ENCODE assay signal across 22 cellular contexts in genomic region chr21:33327326-33327725, GRCh38. TPM values are rescaled to one million over a fixed set of nuclear protein-coding genes. Genes with fewer than 3 reads are reported as not detected.
A peak's percentile ranks its signal among the peaks of the same experiment; 100 is the strongest.
DNase-seq lines count a peak whose midpoint lies in the region; ATAC-seq and TF ChIP-seq lines count a peak whose summit lies in the region.
"Had no signal": no experiment of that assay in that cellular context is flagged by ENCODE, and none has a peak within 500 bp of the region (broad histone marks: within the 10 kb centered on the region; RNA-seq: fewer than 3 reads in every experiment).

No MANE protein-coding gene starts in this region.

- WGBS in SK-N-SH (ENCODE audit: low lambda C conversion rate), result 95% methylated on average over 3 of the region's 3 CpGs

- no peak overlapping the region for H3K9ac ChIP-seq in SK-N-SH
- H3K9ac ChIP-seq in KMS-11, result no peak overlapping the region
- H3K9ac ChIP-seq: GM23248 had no signal

- H3K27me3 ChIP-seq in SK-N-SH (ENCODE audit: insufficient read depth), result no peaks in the 10 kb centered on the region
- H3K27me3 ChIP-seq in KMS-11 (ENCODE audit: insufficient read depth, low read depth), result no peaks in the 10 kb centered on the region
- no peaks in the 10 kb centered on the region for H3K27me3 ChIP-seq in neutrophil
- H3K27me3 ChIP-seq: cardiac muscle cell, stomach, transverse colon had no signal

- no peak for TF ChIP-seq RAD21 in SK-N-SH (IDR thresholded peaks at IDR 0.05; ENCODE audit: low read length)

- TF ChIP-seq CTCF in SK-N-SH (IDR thresholded peaks at IDR 0.05) (no peak), KMS-11 (conservative IDR thresholded peaks at IDR 0.05; ENCODE audit: low read depth, low read length) (no peak), neutrophil (IDR thresholded peaks at IDR 0.05) (no peak)

- no peaks in the 10 kb centered on the region for H3K9me2 ChIP-seq in SK-N-SH

- H3K79me2 ChIP-seq in SK-N-SH (ENCODE audit: insufficient read depth) (peaks cover 61% of the 10 kb centered on the region), KMS-11 (ENCODE audit: insufficient read depth, low read depth) (peaks cover 63% of the 10 kb centered on the region)

- peaks cover 46% of the 10 kb centered on the region for H3K4me1 Mint-ChIP-seq in activated T-helper 1 cell treated with anti-CD3 and anti-CD28 coated beads, Interleukin-12 subunit alpha, Interleukin-12 subunit beta, Interleukin-2, Interleukin-4 antibody, amounts not matched to agents 30 ng/mL and 10 ng/mL and 1 ng/mL, durations not matched to agents 14 hours and 24 hours and 36 hours (ENCODE audit: low read depth)
- H3K4me1 Mint-ChIP-seq in activated T-helper 17 cell treated with anti-CD3 and anti-CD28 coated beads, Interleukin-2, amount 50 U/mL, for 72 hours, result peaks cover 30% of the 10 kb centered on the region

- intact Hi-C loops in activated T-helper 1 cell treated with anti-CD3 and anti-CD28 coated beads, Interleukin-12 subunit alpha, Interleukin-12 subunit beta, Interleukin-2, Interleukin-4 antibody, amounts not matched to agents 30 ng/mL and 10 ng/mL and 1 ng/mL, durations not matched to agents 14 hours and 24 hours and 36 hours (cut with micrococcal nuclease), result no loop called here

- POLR2A ChIA-PET in SK-N-SH (lab: Yijun Ruan, JAX), result no interaction called here

- peaks cover 3% of the 10 kb centered on the region for H3F3A ChIP-seq in SK-N-SH (replicated peaks; ENCODE audit: insufficient read depth)

- H3K27ac ChIP-seq in SK-N-SH (ENCODE audit: low read depth in 2 of 2, low read length in 1 of 2), result no peak overlapping the region
- no peak overlapping the region for H3K27ac ChIP-seq in KMS-11
- H3K27ac ChIP-seq in neutrophil, result peak overlapping the region; percentile 99
- H3K27ac ChIP-seq: 22Rv1, cardiac muscle cell, GM23248, lower lobe of right lung, stomach, transverse colon had no signal

- H3K4me1 ChIP-seq in SK-N-SH (ENCODE audit: control insufficient read depth in 1 of 2, insufficient read depth in 2 of 2, low read depth in 1 of 2, low read length in 1 of 2) (peaks cover 3 to 12% of the 10 kb centered on the region in 2 experiments; a peak in 1 of 4 replicates), KMS-11 (ENCODE audit: low read depth, poor library complexity, severe bottlenecking) (peaks cover 68% of the 10 kb centered on the region), neutrophil (ENCODE audit: control insufficient read depth in 1 of 2, insufficient read depth in 1 of 2, low read depth in 1 of 2, low read length in 1 of 2) (peaks cover 33 to 41% of the 10 kb centered on the region in 2 experiments)

- H3K36me3 ChIP-seq in SK-N-SH (replicated peaks in 1 of 2; ENCODE audit: control insufficient read depth in 1 of 2, insufficient read depth in 2 of 2, low read length in 1 of 2), result peaks cover 0 to 2% of the 10 kb centered on the region in 2 experiments
- no peaks in the 10 kb centered on the region for H3K36me3 ChIP-seq in KMS-11 (ENCODE audit: insufficient read depth)
- H3K36me3 ChIP-seq in neutrophil, result peaks cover 15% of the 10 kb centered on the region
- H3K36me3 ChIP-seq: cardiac muscle cell, transverse colon had no signal

- peaks cover 3% of the 10 kb centered on the region for H3K9me3 Mint-ChIP-seq in activated T-helper 1 cell treated with anti-CD3 and anti-CD28 coated beads, Interleukin-12 subunit alpha, Interleukin-12 subunit beta, Interleukin-2, Interleukin-4 antibody, amounts not matched to agents 30 ng/mL and 10 ng/mL and 1 ng/mL, durations not matched to agents 14 hours and 24 hours and 36 hours
- no peaks in the 10 kb centered on the region for H3K9me3 Mint-ChIP-seq in activated T-helper 17 cell treated with anti-CD3 and anti-CD28 coated beads, Interleukin-2, amount 50 U/mL, for 72 hours

- no peak for DNase-seq in SK-N-SH
- no peak for DNase-seq in activated T-helper 1 cell treated with anti-CD3 and anti-CD28 coated beads, Interleukin-12 subunit alpha, Interleukin-12 subunit beta, Interleukin-2, Interleukin-4 antibody, amounts not matched to agents 30 ng/mL and 10 ng/mL and 1 ng/mL, durations not matched to agents 14 hours and 24 hours and 36 hours (ENCODE audit: low spot score)
- DNase-seq in activated effector memory CD4-positive, alpha-beta T cell treated with Interleukin-2 at 50 U/mL for 16 hours, result no peak
- DNase-seq: activated CD4-positive, alpha-beta T cell treated with anti-CD3 and anti-CD28 coated beads for 4 hours; activated gamma-delta T cell; GM23248; lower lobe of right lung; NCI-H1417 treated with DMSO at 0.1 percent for 48 hours; NCI-H69; OCI-M1; SHP77 treated with DMSO at 0.1 percent for 48 hours; stomach; T-helper 1 cell; transverse colon had no signal

- H3K36me3 Mint-ChIP-seq in activated T-helper 1 cell treated with anti-CD3 and anti-CD28 coated beads, Interleukin-12 subunit alpha, Interleukin-12 subunit beta, Interleukin-2, Interleukin-4 antibody, amounts not matched to agents 30 ng/mL and 10 ng/mL and 1 ng/mL, durations not matched to agents 14 hours and 24 hours and 36 hours (ENCODE audit: low read depth), result peaks cover 8% of the 10 kb centered on the region
- peaks cover 21% of the 10 kb centered on the region for H3K36me3 Mint-ChIP-seq in activated T-helper 17 cell treated with anti-CD3 and anti-CD28 coated beads, Interleukin-2, amount 50 U/mL, for 72 hours (ENCODE audit: low read depth)

- no peak overlapping the region for H3K27ac Mint-ChIP-seq in activated T-helper 1 cell treated with anti-CD3 and anti-CD28 coated beads, Interleukin-12 subunit alpha, Interleukin-12 subunit beta, Interleukin-2, Interleukin-4 antibody, amounts not matched to agents 30 ng/mL and 10 ng/mL and 1 ng/mL, durations not matched to agents 14 hours and 24 hours and 36 hours
- no peak overlapping the region for H3K27ac Mint-ChIP-seq in activated T-helper 17 cell treated with anti-CD3 and anti-CD28 coated beads, Interleukin-2, amount 50 U/mL, for 72 hours
- H3K27ac Mint-ChIP-seq: dendritic cell treated with granulocyte-macrophage colony-stimulating factor and Interleukin-4, amounts not matched to agents 40 ng/mL and 50 ng/mL, for 4 days had no signal

- no peaks in the 10 kb centered on the region for H3K27me3 Mint-ChIP-seq in activated T-helper 1 cell treated with anti-CD3 and anti-CD28 coated beads, Interleukin-12 subunit alpha, Interleukin-12 subunit beta, Interleukin-2, Interleukin-4 antibody, amounts not matched to agents 30 ng/mL and 10 ng/mL and 1 ng/mL, durations not matched to agents 14 hours and 24 hours and 36 hours (ENCODE audit: insufficient read depth)
- no peaks in the 10 kb centered on the region for H3K27me3 Mint-ChIP-seq in activated T-helper 17 cell treated with anti-CD3 and anti-CD28 coated beads, Interleukin-2, amount 50 U/mL, for 72 hours
- H3K27me3 Mint-ChIP-seq: dendritic cell treated with granulocyte-macrophage colony-stimulating factor and Interleukin-4, amounts not matched to agents 40 ng/mL and 50 ng/mL, for 4 days had no signal

- TF ChIP-seq EP300 in SK-N-SH (IDR thresholded peaks at IDR 0.05; ENCODE audit: borderline replicate concordance in 1 of 2, low read depth in 1 of 2, low read length in 1 of 2), result no peak

- H3K4me3 ChIP-seq in SK-N-SH (ENCODE audit: low read depth in 2 of 2, low read length in 1 of 2) (no peak overlapping the region), KMS-11 (IDR thresholded peaks at IDR 0.05; ENCODE audit: insufficient read depth, low read depth, low read length) (no peak overlapping the region), neutrophil (ENCODE audit: low read depth in 1 of 2, low read length in 1 of 2) (peak overlapping the region in 1 of 2 experiments; percentile 97)
- H3K4me3 ChIP-seq: cardiac muscle cell, GM23248, transverse colon had no signal

- H2AFZ ChIP-seq in SK-N-SH (ENCODE audit: low read depth) (no peak overlapping the region), KMS-11 (ENCODE audit: low read depth) (no peak overlapping the region)
- H2AFZ ChIP-seq: GM23248 had no signal

- peak overlapping the region; percentile 12 for H3K4me3 Mint-ChIP-seq in activated T-helper 1 cell treated with anti-CD3 and anti-CD28 coated beads, Interleukin-12 subunit alpha, Interleukin-12 subunit beta, Interleukin-2, Interleukin-4 antibody, amounts not matched to agents 30 ng/mL and 10 ng/mL and 1 ng/mL, durations not matched to agents 14 hours and 24 hours and 36 hours
- H3K4me3 Mint-ChIP-seq in activated T-helper 17 cell treated with anti-CD3 and anti-CD28 coated beads, Interleukin-2, amount 50 U/mL, for 72 hours, result no peak overlapping the region
- H3K4me3 Mint-ChIP-seq: dendritic cell treated with granulocyte-macrophage colony-stimulating factor and Interleukin-4, amounts not matched to agents 40 ng/mL and 50 ng/mL, for 4 days had no signal

- H3K9me3 ChIP-seq in SK-N-SH (peaks cover 1% of the 10 kb centered on the region; the same call in 1 of the 2 replicates), neutrophil (no peaks in the 10 kb centered on the region)
- H3K9me3 ChIP-seq: lower lobe of right lung, transverse colon had no signal

- H3K4me2 ChIP-seq in SK-N-SH (peak overlapping the region; percentile 21; the same call in 1 of the 2 replicates), KMS-11 (peak overlapping the region; percentile 84; the same call in 1 of the 2 replicates)

- CTCF ChIA-PET in SK-N-SH (lab: Yijun Ruan, JAX), result interaction anchor here (1.0 to 2.1 kb wide), 2 partner anchors 12 to 34 kb away, joined by 5 to 9 read pairs; no protein-coding TSS in a partner anchor

- ATAC-seq in SK-N-SH treated with all-trans-retinoic acid at 6 μM for 48 hours, result no peak
- ATAC-seq in activated CD4-positive, CD25-positive, alpha-beta regulatory T cell treated with anti-CD3 and anti-CD28 coated beads, Interleukin-2, amount 50 U/mL, for 24 hours, result no peak
- no peak for ATAC-seq in activated T-helper 17 cell treated with anti-CD3 and anti-CD28 coated beads, Interleukin-2, amount 50 U/mL, for 72 hours (replicated peaks)
- ATAC-seq: lower lobe of right lung had no signal

- H4K20me1 ChIP-seq in SK-N-SH (ENCODE audit: insufficient read depth) (no peaks in the 10 kb centered on the region), KMS-11 (ENCODE audit: insufficient read depth) (no peaks in the 10 kb centered on the region)

RNA-seq across cellular contexts. Expression of gene IFNAR1, which starts 2.6 kb away (rescaled TPM):
- 7.9 and 12.2 TPM in 2 replicates for polyA plus RNA-seq in SK-N-SH (2012; rRNA removed)
- 14.6 and 17.7 TPM in 2 replicates for polyA plus RNA-seq in SK-N-SH (2012; cell fraction: cytosol; rRNA removed)
- 2.5 and 5.2 TPM in 2 replicates for polyA plus RNA-seq in SK-N-SH (2012; cell fraction: nucleus; rRNA removed)
- 20.4 and 20.7 TPM in 2 replicates for total RNA-seq in activated T-helper 1 cell treated with anti-CD3 and anti-CD28 coated beads, Interleukin-12 subunit alpha, Interleukin-12 subunit beta, Interleukin-2, Interleukin-4 antibody, amounts not matched to agents 30 ng/mL and 10 ng/mL and 1 ng/mL, durations not matched to agents 14 hours and 24 hours and 36 hours
- total RNA-seq in activated T-helper 17 cell treated with anti-CD3 and anti-CD28 coated beads, Interleukin-2, amount 50 U/mL, for 72 hours, result 10 to 100 TPM; 38.5 to 38.8 TPM
